9 cellular contexts compared by ENCODE assay signal in the genomic region with DNA sequence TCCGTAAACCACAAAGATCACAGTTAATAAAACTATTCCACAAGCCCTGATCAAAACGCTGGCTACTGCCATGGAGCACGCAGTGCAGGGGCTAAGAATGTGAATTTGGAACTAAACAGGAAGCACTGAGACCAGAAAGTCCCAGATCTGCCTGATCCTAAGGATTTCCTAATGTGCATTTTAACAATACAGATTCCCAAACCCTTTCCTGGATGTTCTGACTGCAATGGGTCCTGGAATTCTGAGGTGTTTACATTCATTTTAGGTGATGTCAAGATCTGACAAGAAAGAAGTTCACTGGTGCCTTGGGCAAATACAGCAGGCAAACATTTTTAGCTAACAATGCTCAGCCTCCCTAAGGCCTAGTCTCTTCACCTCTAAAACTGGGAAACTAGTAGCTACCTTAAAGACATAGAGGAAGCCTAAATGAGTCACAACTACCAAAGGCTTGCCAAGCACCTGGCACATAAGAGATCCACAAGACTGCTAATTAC. TPM values are rescaled to one million over a fixed set of nuclear protein-coding genes. Genes with fewer than 3 reads are reported as not detected.
DNase-seq lines count a peak whose midpoint lies in the region; TF ChIP-seq lines count a peak whose summit lies in the region.
"Had no signal": no experiment of that assay in that cellular context is flagged by ENCODE, and none has a peak within 500 bp of the region (broad histone marks: within the 10 kb centered on the region; RNA-seq: fewer than 3 reads in every experiment).

No MANE protein-coding gene starts in this region.

- peaks cover 6% of the 10 kb centered on the region for H3K79me2 ChIP-seq in ACC112 (ENCODE audit: control insufficient read depth, insufficient read depth, low read length, unreplicated experiment)
- H3K79me2 ChIP-seq in parathyroid adenoma: peaks cover 12% of the 10 kb centered on the region

- no peaks in the 10 kb centered on the region for H3K79me1 ChIP-seq in neuronal stem cell (ENCODE audit: low read depth, low read length)

- H4K91ac ChIP-seq in neuronal stem cell (ENCODE audit: low read depth, low read length, poor library complexity): no peak overlapping the region

- H2BK5ac ChIP-seq in neuronal stem cell (ENCODE audit: low read length): no peak overlapping the region

- DNase-seq in RPMI7951 (ENCODE audit: low read depth) (peak; percentile 50), epithelial cell of prostate (ENCODE audit: low read depth, low spot score) (peak; percentile 6), anterior cingulate cortex (lab: John Stamatoyannopoulos, UW) (no peak), T1000 (lab: John Stamatoyannopoulos, UW) (no peak), neuronal stem cell (ENCODE audit: low spot score) (no peak), AML-193 (lab: John Stamatoyannopoulos, UW) (no peak)

- H3K27me3 ChIP-seq in ACC112 (ENCODE audit: insufficient read depth, low read length) (no peaks in the 10 kb centered on the region), parathyroid adenoma (ENCODE audit: control insufficient read depth, insufficient read depth, low read length) (no peaks in the 10 kb centered on the region), neuronal stem cell (ENCODE audit: control insufficient read depth in 3 of 3, insufficient read depth in 3 of 3, low read depth in 1 of 3, low read length in 3 of 3) (no peaks in the 10 kb centered on the region)
- H3K27me3 ChIP-seq: BLaER1 treated with 17β-estradiol and CSF1 and Interleukin-3, amounts not matched to agents 10 nM and 100 nM had no signal

- no peak overlapping the region for H3K9ac ChIP-seq in parathyroid adenoma
- no peak overlapping the region for H3K9ac ChIP-seq in neuronal stem cell (ENCODE audit: low read depth, low read length, poor library complexity)

- no peak overlapping the region for H3K23ac ChIP-seq in neuronal stem cell (ENCODE audit: low read depth, low read length, poor library complexity)

- no peak overlapping the region for H3K14ac ChIP-seq in neuronal stem cell (ENCODE audit: low read length)

- no peak overlapping the region for H2BK120ac ChIP-seq in neuronal stem cell (ENCODE audit: low read depth, low read length)

- no peak for TF ChIP-seq CTCF in parathyroid adenoma (IDR thresholded peaks at IDR 0.05)

- H2BK12ac ChIP-seq in neuronal stem cell (ENCODE audit: low read length): no peak overlapping the region

- H2AFZ ChIP-seq in ACC112 (ENCODE audit: low read length, unreplicated experiment) (no peak overlapping the region), parathyroid adenoma (no peak overlapping the region), neuronal stem cell (ENCODE audit: low read length) (no peak overlapping the region)

- H3K18ac ChIP-seq in neuronal stem cell (ENCODE audit: low read length): no peak overlapping the region

- H3K4me3 ChIP-seq in ACC112 (ENCODE audit: low read depth, low read length) (no peak overlapping the region), parathyroid adenoma (ENCODE audit: low read depth, low read length) (no peak overlapping the region), neuronal stem cell (ENCODE audit: low read length in 2 of 2) (no peak overlapping the region)
- H3K4me3 ChIP-seq: BLaER1 treated with 17β-estradiol and CSF1 and Interleukin-3, amounts not matched to agents 10 nM and 100 nM had no signal

- WGBS in neuronal stem cell (ENCODE audit: extremely low coverage in 2 of 2, insufficient read length in 2 of 2, insufficient replicate concordance in 1 of 2), 2 donors: no CpG with 5 or more reads among the region's 3 CpGs

- H2BK15ac ChIP-seq in neuronal stem cell (ENCODE audit: low read length): no peak overlapping the region

- no peaks in the 10 kb centered on the region for H3K36me3 ChIP-seq in ACC112 (ENCODE audit: insufficient read depth, low read length)
- no peaks in the 10 kb centered on the region for H3K36me3 ChIP-seq in parathyroid adenoma (ENCODE audit: control insufficient read depth, insufficient read depth, low read length)
- H3K36me3 ChIP-seq in neuronal stem cell (replicated peaks in 1 of 2; ENCODE audit: control insufficient read depth in 2 of 2, insufficient read depth in 2 of 2, low read length in 2 of 2): peaks cover 2 to 38% of the 10 kb centered on the region in 2 donors

- peaks cover 18% of the 10 kb centered on the region for H3K4me1 ChIP-seq in ACC112 (ENCODE audit: control insufficient read depth, insufficient read depth, low read length, unreplicated experiment)
- H3K4me1 ChIP-seq in parathyroid adenoma: no peaks in the 10 kb centered on the region
- H3K4me1 ChIP-seq in neuronal stem cell (ENCODE audit: control insufficient read depth in 2 of 2, insufficient read depth in 1 of 2, low read depth in 1 of 2, low read length in 2 of 2): peaks cover 9% of the 10 kb centered on the region in 2 donors

- H4K8ac ChIP-seq in neuronal stem cell (ENCODE audit: low read depth, low read length): no peak overlapping the region

- H3K4me2 ChIP-seq in parathyroid adenoma (ENCODE audit: low read length): no peak overlapping the region
- no peak overlapping the region for H3K4me2 ChIP-seq in neuronal stem cell (ENCODE audit: insufficient read depth, low read length, poor library complexity, severe bottlenecking)
- H3K4me2 ChIP-seq: BLaER1 treated with 17β-estradiol and CSF1 and Interleukin-3, amounts not matched to agents 10 nM and 100 nM had no signal

- no peak overlapping the region for H2AK5ac ChIP-seq in neuronal stem cell (ENCODE audit: low read depth, low read length)

- H3K9me3 ChIP-seq in parathyroid adenoma (ENCODE audit: control insufficient read depth, low read length): no peaks in the 10 kb centered on the region
- H3K9me3 ChIP-seq in neuronal stem cell (replicated peaks in 1 of 2; ENCODE audit: control insufficient read depth in 2 of 2, insufficient read depth in 1 of 2, low read depth in 1 of 2, low read length in 2 of 2): no peaks in the 10 kb centered on the region

- H3K4ac ChIP-seq in neuronal stem cell (ENCODE audit: low read length): no peak overlapping the region

- H3K27ac ChIP-seq in ACC112 (ENCODE audit: low read depth, low read length) (0 out of 2 replicates have a peak overlapping the region, but pooled peaks have one; percentile 19), epithelial cell of prostate (peak overlapping the region; percentile 45), parathyroid adenoma (peak overlapping the region; percentile 38), neuronal stem cell (replicated peaks; ENCODE audit: low read length) (no peak overlapping the region)
- H3K27ac ChIP-seq: BLaER1 treated with 17β-estradiol and CSF1 and Interleukin-3, amounts not matched to agents 10 nM and 100 nM had no signal

RNA-seq across cellular contexts. Expression of a gene that starts 10.3 kb away (rescaled TPM):
- total RNA-seq in RPMI7951 (2014; rRNA removed; shearing (Covaris generic)): 83.5 and 85.5 TPM in 2 replicates
- polyA plus RNA-seq in neuronal stem cell (2013, experiment 1 of 2): 54.4 TPM
- polyA plus RNA-seq in neuronal stem cell (2013, experiment 2 of 2): 52.8 TPM

RNA-seq across cellular contexts. Expression of a gene that starts 55.0 kb away (rescaled TPM):
- total RNA-seq in RPMI7951 (2014; rRNA removed; shearing (Covaris generic)): 2.3 and 2.4 TPM in 2 replicates
- 5.1 TPM for polyA plus RNA-seq in neuronal stem cell (2013, experiment 1 of 2)
- polyA plus RNA-seq in neuronal stem cell (2013, experiment 2 of 2): 4.5 TPM

RNA-seq across cellular contexts. Expression of a gene that starts 55.5 kb away (rescaled TPM):
- 23.9 and 27.6 TPM in 2 replicates for total RNA-seq in RPMI7951 (2014; rRNA removed; shearing (Covaris generic))
- polyA plus RNA-seq in neuronal stem cell (2013, experiment 1 of 2): 9.3 TPM
- 9.2 TPM for polyA plus RNA-seq in neuronal stem cell (2013, experiment 2 of 2)

Comparison
In these comparisons a context has a peak if more than half of its experiments do, and no peak if none do; other contexts are left out.
1. DNase-seq: peak in RPMI7951 (single experiment) and epithelial cell of prostate (single experiment); none in anterior cingulate cortex (0 of 58), T1000 (single experiment), neuronal stem cell (single experiment) and AML-193 (0 of 2).